Comparison of ENCODE assay signal across 1 cellular context in genomic region chr1:245334827-245335490, GRCh38.
TF ChIP-seq lines count a peak whose summit lies in the region.

No MANE protein-coding gene starts in this region.

TF ChIP-seq in K562, 482 proteins besides CTCF, POLR2A, EP300 and RAD21 (continued from another document and continues in another):
- 0 out of 4 replicates have a peak, but pooled peaks of 1 of the 2 experiments have one; percentile 32 for TF ChIP-seq MNT (conservative IDR thresholded peaks at IDR 0.05)
- TF ChIP-seq E2F8 (IDR thresholded peaks at IDR 0.05; ENCODE audit: low read depth, partially characterized antibody): no peak
- no peak for TF ChIP-seq TOE1 (IDR thresholded peaks at IDR 0.05; ENCODE audit: borderline replicate concordance)
- TF ChIP-seq TOE1 (CRISPR knock-in tag; IDR thresholded peaks at IDR 0.05; ENCODE audit: borderline replicate concordance, low read depth): no peak
- TF ChIP-seq SNIP1 (IDR thresholded peaks at IDR 0.05; ENCODE audit: low read depth): no peak
- no peak for TF ChIP-seq ATF3 (IDR thresholded peaks at IDR 0.05)
- TF ChIP-seq ATF3 (CRISPR knock-in tag; conservative IDR thresholded peaks at IDR 0.05): no peak
- no peak for TF ChIP-seq DPF2 (IDR thresholded peaks at IDR 0.05)
- no peak for TF ChIP-seq ZNF644 (tag; IDR thresholded peaks at IDR 0.05; ENCODE audit: low read depth)
- TF ChIP-seq PTRF (tag; IDR thresholded peaks at IDR 0.05): no peak
- no peak for TF ChIP-seq ZBTB7A (IDR thresholded peaks at IDR 0.05; ENCODE audit: borderline replicate concordance, control insufficient read depth, low read depth, low read length)
- TF ChIP-seq POU5F1 (IDR thresholded peaks at IDR 0.05; ENCODE audit: borderline replicate concordance, low read depth, low read length, partially characterized antibody): no peak
- peak; percentile 97 for TF ChIP-seq HDAC2 (IDR thresholded peaks at IDR 0.05)
- TF ChIP-seq CREB5 (CRISPR knock-in tag; IDR thresholded peaks at IDR 0.05): no peak
- no peak; the same call in 1 of the 2 replicates for TF ChIP-seq EZH2 (IDR thresholded peaks at IDR 0.05; ENCODE audit: borderline replicate concordance, low read depth, low read length)
- no peak for TF ChIP-seq SIN3B (IDR thresholded peaks at IDR 0.05; ENCODE audit: low read depth)
- no peak for TF ChIP-seq XRCC3 (IDR thresholded peaks at IDR 0.05)
- no peak for TF ChIP-seq SP2 (IDR thresholded peaks at IDR 0.05; ENCODE audit: extremely low read depth, low read depth, low read length, poor library complexity, severe bottlenecking)
- no peak for TF ChIP-seq BDP1 (IDR thresholded peaks at IDR 0.05; ENCODE audit: insufficient read depth, insufficient read length)
- TF ChIP-seq ZNF431 (CRISPR knock-in tag; IDR thresholded peaks at IDR 0.05): no peak
- no peak for TF ChIP-seq PHTF2 (CRISPR knock-in tag; IDR thresholded peaks at IDR 0.05)
- TF ChIP-seq ZNF699 (CRISPR knock-in tag; IDR thresholded peaks at IDR 0.05; ENCODE audit: insufficient replicate concordance): no peak
- peak; percentile 77 to 92; a peak in 3 of 4 replicates for TF ChIP-seq HDAC1 (IDR thresholded peaks at IDR 0.05)
- 0 out of 2 replicates have a peak, but pooled peaks have one; percentile 28 for TF ChIP-seq MAFG (tag; conservative IDR thresholded peaks at IDR 0.05)
- TF ChIP-seq ZNF224 (CRISPR knock-in tag; IDR thresholded peaks at IDR 0.05): no peak
- TF ChIP-seq ARID3A (IDR thresholded peaks at IDR 0.05; ENCODE audit: borderline replicate concordance, low read depth, low read length): no peak
- no peak for TF ChIP-seq GABPB1 (CRISPR knock-in tag; IDR thresholded peaks at IDR 0.05)
- TF ChIP-seq KLF6 (CRISPR knock-in tag; IDR thresholded peaks at IDR 0.05; ENCODE audit: borderline replicate concordance): no peak
- TF ChIP-seq PHB (CRISPR knock-in tag; IDR thresholded peaks at IDR 0.05): no peak
- TF ChIP-seq TAL1 (IDR thresholded peaks at IDR 0.05): peak; percentile 84
- TF ChIP-seq MEIS2 (IDR thresholded peaks at IDR 0.05; ENCODE audit: partially characterized antibody): no peak
- peak; percentile 30 for TF ChIP-seq HDAC3 (IDR thresholded peaks at IDR 0.05; ENCODE audit: borderline replicate concordance, partially characterized antibody)
- TF ChIP-seq SPI1 (IDR thresholded peaks at IDR 0.05; ENCODE audit: borderline replicate concordance, low read depth, low read length): peak; percentile 97
- TF ChIP-seq SMAD3 (CRISPR knock-in tag; conservative IDR thresholded peaks at IDR 0.05): no peak
- TF ChIP-seq ZNF263 (CRISPR knock-in tag; IDR thresholded peaks at IDR 0.05; ENCODE audit: borderline replicate concordance): no peak
- no peak for TF ChIP-seq SREBF1 (IDR thresholded peaks at IDR 0.05; ENCODE audit: borderline replicate concordance, low read depth, low read length)
- no peak for TF ChIP-seq TEAD2 (tag; IDR thresholded peaks at IDR 0.05)
- TF ChIP-seq ZMIZ1 (IDR thresholded peaks at IDR 0.05; ENCODE audit: low read depth in 2 of 2, low read length in 2 of 2): no peak
- TF ChIP-seq ZNF507 (tag; conservative IDR thresholded peaks at IDR 0.05): no peak
- peak; percentile 85 for TF ChIP-seq TCF3 (CRISPR knock-in tag; IDR thresholded peaks at IDR 0.05)
- no peak for TF ChIP-seq SUPT5H (IDR thresholded peaks at IDR 0.05)
- TF ChIP-seq DEAF1 (CRISPR knock-in tag; IDR thresholded peaks at IDR 0.05): no peak
- no peak for TF ChIP-seq SMARCE1 (IDR thresholded peaks at IDR 0.05)
- no peak for TF ChIP-seq ZNF639 (CRISPR knock-in tag; conservative IDR thresholded peaks at IDR 0.05 in 1 of 2, IDR thresholded peaks at IDR 0.05 in 1 of 2)
- no peak for TF ChIP-seq BRD4 (IDR thresholded peaks at IDR 0.05)
- TF ChIP-seq CTBP1 (IDR thresholded peaks at IDR 0.05; ENCODE audit: borderline replicate concordance): 0 out of 2 replicates have a peak, but pooled peaks have one; percentile 9
- TF ChIP-seq RBBP5 (IDR thresholded peaks at IDR 0.05; ENCODE audit: borderline replicate concordance, insufficient read depth, low read length, poor library complexity, severe bottlenecking): no peak
- TF ChIP-seq NR2C2 (CRISPR knock-in tag; IDR thresholded peaks at IDR 0.05): no peak
- no peak for TF ChIP-seq NR2C2 (tag; IDR thresholded peaks at IDR 0.05)
- TF ChIP-seq RNF2 (IDR thresholded peaks at IDR 0.05): no peak
- no peak for TF ChIP-seq ZNF589 (CRISPR knock-in tag; IDR thresholded peaks at IDR 0.05; ENCODE audit: low read depth)
- TF ChIP-seq DLX4 (CRISPR knock-in tag; IDR thresholded peaks at IDR 0.05): no peak
- TF ChIP-seq CSDE1 (IDR thresholded peaks at IDR 0.05): no peak
- no peak for TF ChIP-seq ETS2 (tag; IDR thresholded peaks at IDR 0.05; ENCODE audit: borderline replicate concordance, poor library complexity, severe bottlenecking)
- no peak for TF ChIP-seq NKRF (IDR thresholded peaks at IDR 0.05; ENCODE audit: borderline replicate concordance)
